1 cellular context compared by ENCODE assay signal in the genomic region with DNA sequence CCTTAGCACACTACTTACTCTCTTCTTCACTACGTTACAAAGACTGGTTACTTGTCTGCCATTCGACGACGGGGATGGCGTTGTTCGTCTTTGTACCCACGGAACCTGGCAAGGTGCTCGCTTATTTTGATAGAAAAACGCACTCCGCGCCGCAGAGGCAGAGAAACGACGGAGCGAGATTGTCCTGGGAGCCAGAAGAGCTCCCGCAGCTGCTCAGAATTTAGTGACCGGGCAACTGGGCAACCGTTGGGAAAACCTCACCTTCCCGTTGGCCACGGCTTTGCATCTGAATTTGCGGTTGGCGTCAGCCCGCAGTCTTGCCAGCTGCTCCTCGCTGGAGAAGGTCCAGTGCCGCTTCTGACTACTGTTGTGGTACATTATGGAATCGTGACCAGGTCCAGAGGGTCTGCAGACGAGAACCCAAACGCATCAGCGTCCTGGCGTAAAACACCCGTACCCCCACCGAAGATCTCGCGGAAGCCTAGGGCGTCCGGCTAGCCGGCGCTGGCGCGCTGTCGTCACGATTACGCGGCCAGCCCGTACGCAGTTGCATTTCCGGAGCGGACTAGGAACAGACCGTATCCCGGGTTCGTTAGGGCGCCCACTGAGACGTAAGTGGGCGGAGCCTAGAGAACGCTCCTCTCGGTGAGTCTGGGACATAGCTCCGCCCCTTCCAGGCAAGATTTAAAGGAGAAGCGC.
TF ChIP-seq lines count a peak whose summit lies in the region.

Gene CCNH (minus strand): TSS at position 514 of the 699 bp plus-strand sequence. CDS start 136 bp downstream, at position 378.

TF ChIP-seq in HepG2, 621 proteins besides CTCF, POLR2A, EP300 and RAD21 (continued from another document and continues in another):
- TF ChIP-seq, protein P1, sequence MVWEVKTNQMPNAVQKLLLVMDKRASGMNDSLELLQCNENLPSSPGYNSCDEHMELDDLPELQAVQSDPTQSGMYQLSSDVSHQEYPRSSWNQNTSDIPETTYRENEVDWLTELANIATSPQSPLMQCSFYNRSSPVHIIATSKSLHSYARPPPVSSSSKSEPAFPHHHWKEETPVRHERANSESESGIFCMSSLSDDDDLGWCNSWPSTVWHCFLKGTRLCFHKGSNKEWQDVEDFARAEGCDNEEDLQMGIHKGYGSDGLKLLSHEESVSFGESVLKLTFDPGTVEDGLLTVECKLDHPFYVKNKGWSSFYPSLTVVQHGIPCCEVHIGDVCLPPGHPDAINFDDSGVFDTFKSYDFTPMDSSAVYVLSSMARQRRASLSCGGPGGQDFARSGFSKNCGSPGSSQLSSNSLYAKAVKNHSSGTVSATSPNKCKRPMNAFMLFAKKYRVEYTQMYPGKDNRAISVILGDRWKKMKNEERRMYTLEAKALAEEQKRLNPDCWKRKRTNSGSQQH (CRISPR knock-in tag; IDR thresholded peaks at IDR 0.05; ENCODE audit: low read depth) = peak; percentile 72
- TF ChIP-seq TBX2 (CRISPR knock-in tag; IDR thresholded peaks at IDR 0.05; ENCODE audit: borderline replicate concordance) (peak; percentile 23; the same call in 1 of the 2 replicates), POLR2AphosphoS5 (IDR thresholded peaks at IDR 0.05; ENCODE audit: low read depth, low read length) (peak; percentile 95), ZBTB3 (CRISPR knock-in tag; IDR thresholded peaks at IDR 0.05; ENCODE audit: borderline replicate concordance, low read depth) (no peak), SMAD9 (CRISPR knock-in tag; IDR thresholded peaks at IDR 0.05) (no peak), ZNF614 (CRISPR knock-in tag; IDR thresholded peaks at IDR 0.05; ENCODE audit: borderline replicate concordance) (0 out of 2 replicates have a peak, but pooled peaks have one; percentile 48), RXRA (CRISPR knock-in tag; IDR thresholded peaks at IDR 0.05) (no peak; the same call in 1 of the 2 replicates), NR2F6 (IDR thresholded peaks at IDR 0.05) (no peak), NR2F6 (CRISPR knock-in tag; IDR thresholded peaks at IDR 0.05) (peak; percentile 23; the same call in 1 of the 2 replicates), THRA (CRISPR knock-in tag; IDR thresholded peaks at IDR 0.05; ENCODE audit: borderline replicate concordance) (no peak; the same call in 1 of the 2 replicates), NONO (IDR thresholded peaks at IDR 0.05) (no peak), NONO (CRISPR knock-in tag; conservative IDR thresholded peaks at IDR 0.05) (peak; percentile 85), ARHGAP35 (CRISPR knock-in tag; IDR thresholded peaks at IDR 0.05; ENCODE audit: borderline replicate concordance) (no peak), TAF1 (CRISPR knock-in tag; IDR thresholded peaks at IDR 0.05) (peak; percentile 89), KAT8 (CRISPR knock-in tag; IDR thresholded peaks at IDR 0.05) (peak; percentile 94), GPBP1L1 (CRISPR knock-in tag; IDR thresholded peaks at IDR 0.05) (no peak), THAP7 (CRISPR knock-in tag; IDR thresholded peaks at IDR 0.05) (no peak), NR1H2 (CRISPR knock-in tag; IDR thresholded peaks at IDR 0.05; ENCODE audit: borderline replicate concordance, low read depth) (no peak), ZNF331 (CRISPR knock-in tag; IDR thresholded peaks at IDR 0.05) (0 out of 2 replicates have a peak, but pooled peaks have one; percentile 34), ZNF12 (CRISPR knock-in tag; IDR thresholded peaks at IDR 0.05) (peak; percentile 24; the same call in 1 of the 2 replicates), SKI (IDR thresholded peaks at IDR 0.05; ENCODE audit: partially characterized antibody) (peak; percentile 22), ZSCAN25 (CRISPR knock-in tag; IDR thresholded peaks at IDR 0.05) (no peak), ZNF431 (CRISPR knock-in tag; IDR thresholded peaks at IDR 0.05; ENCODE audit: borderline replicate concordance, low read depth) (no peak), SPEN (CRISPR knock-in tag; IDR thresholded peaks at IDR 0.05; ENCODE audit: low read depth) (peak; percentile 79; the same call in 1 of the 2 replicates), GABPB1 (CRISPR knock-in tag; IDR thresholded peaks at IDR 0.05) (peak; percentile 96), HMGXB4 (CRISPR knock-in tag; IDR thresholded peaks at IDR 0.05; ENCODE audit: borderline replicate concordance in 1 of 2, low read depth in 1 of 2) (peak; percentile 65 to 72; a peak in 3 of 4 replicates), SP1 (IDR thresholded peaks at IDR 0.05) (no peak), SP1 (CRISPR knock-in tag; IDR thresholded peaks at IDR 0.05) (peak; percentile 89), ZBTB39 (CRISPR knock-in tag; IDR thresholded peaks at IDR 0.05) (no peak), YEATS2 (CRISPR knock-in tag; IDR thresholded peaks at IDR 0.05; ENCODE audit: borderline replicate concordance) (peak; percentile 96; the same call in 1 of the 2 replicates), ZFP90 (CRISPR knock-in tag; IDR thresholded peaks at IDR 0.05; ENCODE audit: borderline replicate concordance) (peak; percentile 30; the same call in 1 of the 2 replicates), ARID2 (CRISPR knock-in tag; IDR thresholded peaks at IDR 0.05; ENCODE audit: borderline replicate concordance) (peak; percentile 64; the same call in 1 of the 2 replicates), ZBTB7B (CRISPR knock-in tag; IDR thresholded peaks at IDR 0.05) (peak; percentile 61; the same call in 1 of the 2 replicates), ZNF747 (CRISPR knock-in tag; IDR thresholded peaks at IDR 0.05; ENCODE audit: borderline replicate concordance) (no peak; the same call in none of the 2 replicates), CHD2 (IDR thresholded peaks at IDR 0.05; ENCODE audit: low read depth, low read length) (peak; percentile 91), ZMYM4 (CRISPR knock-in tag; IDR thresholded peaks at IDR 0.05) (peak; percentile 97), ZNF143 (CRISPR knock-in tag; IDR thresholded peaks at IDR 0.05) (peak; percentile 45; the same call in 1 of the 2 replicates), MXD4 (CRISPR knock-in tag; IDR thresholded peaks at IDR 0.05) (no peak; the same call in 1 of the 2 replicates), PHF20 (CRISPR knock-in tag; IDR thresholded peaks at IDR 0.05) (peak; percentile 91), TFDP2 (CRISPR knock-in tag; IDR thresholded peaks at IDR 0.05) (0 out of 2 replicates have a peak, but pooled peaks have one; percentile 58), ZNF275 (CRISPR knock-in tag; IDR thresholded peaks at IDR 0.05; ENCODE audit: borderline replicate concordance) (no peak), ADNP (CRISPR knock-in tag; IDR thresholded peaks at IDR 0.05) (no peak), ZFP91 (CRISPR knock-in tag; IDR thresholded peaks at IDR 0.05; ENCODE audit: borderline replicate concordance) (peak; percentile 99)
- TF ChIP-seq, protein P2, sequence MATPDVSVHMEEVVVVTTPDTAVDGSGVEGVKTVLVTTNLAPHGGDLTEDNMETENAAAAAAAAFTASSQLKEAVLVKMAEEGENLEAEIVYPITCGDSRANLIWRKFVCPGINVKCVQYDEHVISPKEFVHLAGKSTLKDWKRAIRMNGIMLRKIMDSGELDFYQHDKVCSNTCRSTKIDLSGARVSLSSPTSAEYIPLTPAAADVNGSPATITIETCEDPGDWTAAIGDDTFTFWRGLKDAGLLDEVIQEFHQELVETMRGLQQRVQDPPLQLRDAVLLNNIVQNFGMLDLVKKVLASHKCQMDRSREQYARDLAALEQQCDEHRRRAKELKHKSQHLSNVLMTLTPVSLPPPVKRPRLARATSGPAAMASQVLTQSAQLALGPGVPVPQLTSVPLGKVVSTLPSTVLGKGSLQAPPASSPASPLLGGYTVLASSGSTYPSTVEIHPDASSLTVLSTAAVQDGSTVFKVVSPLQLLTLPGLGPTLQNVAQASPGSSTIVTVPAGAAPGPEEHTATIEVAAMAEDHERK (CRISPR knock-in tag; IDR thresholded peaks at IDR 0.05; ENCODE audit: low read depth) = peak; percentile 94
- TF ChIP-seq, protein P3, sequence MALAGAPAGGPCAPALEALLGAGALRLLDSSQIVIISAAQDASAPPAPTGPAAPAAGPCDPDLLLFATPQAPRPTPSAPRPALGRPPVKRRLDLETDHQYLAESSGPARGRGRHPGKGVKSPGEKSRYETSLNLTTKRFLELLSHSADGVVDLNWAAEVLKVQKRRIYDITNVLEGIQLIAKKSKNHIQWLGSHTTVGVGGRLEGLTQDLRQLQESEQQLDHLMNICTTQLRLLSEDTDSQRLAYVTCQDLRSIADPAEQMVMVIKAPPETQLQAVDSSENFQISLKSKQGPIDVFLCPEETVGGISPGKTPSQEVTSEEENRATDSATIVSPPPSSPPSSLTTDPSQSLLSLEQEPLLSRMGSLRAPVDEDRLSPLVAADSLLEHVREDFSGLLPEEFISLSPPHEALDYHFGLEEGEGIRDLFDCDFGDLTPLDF (CRISPR knock-in tag; IDR thresholded peaks at IDR 0.05) = peak; percentile 73
